In genomic region chr19:5147074-5147970, GRCh38 we compare ENCODE assay signal across 1 cellular context.
TF ChIP-seq lines count a peak whose summit lies in the region.

No MANE protein-coding gene starts in this region.

TF ChIP-seq in IMR-90, 13 proteins besides CTCF, POLR2A, EP300 and RAD21 (continued from another document):
- TF ChIP-seq RFX5 (IDR thresholded peaks at IDR 0.05; ENCODE audit: low read depth, low read length) (no peak), ELK1 (IDR thresholded peaks at IDR 0.05; ENCODE audit: borderline replicate concordance, low read depth, low read length) (no peak), RCOR1 (IDR thresholded peaks at IDR 0.05; ENCODE audit: insufficient replicate concordance, low read length) (no peak), MAFK (IDR thresholded peaks at IDR 0.05; ENCODE audit: low read depth, low read length) (no peak), NFE2L2 (IDR thresholded peaks at IDR 0.05; ENCODE audit: low read depth, low read length) (no peak)
